In the genomic region with DNA sequence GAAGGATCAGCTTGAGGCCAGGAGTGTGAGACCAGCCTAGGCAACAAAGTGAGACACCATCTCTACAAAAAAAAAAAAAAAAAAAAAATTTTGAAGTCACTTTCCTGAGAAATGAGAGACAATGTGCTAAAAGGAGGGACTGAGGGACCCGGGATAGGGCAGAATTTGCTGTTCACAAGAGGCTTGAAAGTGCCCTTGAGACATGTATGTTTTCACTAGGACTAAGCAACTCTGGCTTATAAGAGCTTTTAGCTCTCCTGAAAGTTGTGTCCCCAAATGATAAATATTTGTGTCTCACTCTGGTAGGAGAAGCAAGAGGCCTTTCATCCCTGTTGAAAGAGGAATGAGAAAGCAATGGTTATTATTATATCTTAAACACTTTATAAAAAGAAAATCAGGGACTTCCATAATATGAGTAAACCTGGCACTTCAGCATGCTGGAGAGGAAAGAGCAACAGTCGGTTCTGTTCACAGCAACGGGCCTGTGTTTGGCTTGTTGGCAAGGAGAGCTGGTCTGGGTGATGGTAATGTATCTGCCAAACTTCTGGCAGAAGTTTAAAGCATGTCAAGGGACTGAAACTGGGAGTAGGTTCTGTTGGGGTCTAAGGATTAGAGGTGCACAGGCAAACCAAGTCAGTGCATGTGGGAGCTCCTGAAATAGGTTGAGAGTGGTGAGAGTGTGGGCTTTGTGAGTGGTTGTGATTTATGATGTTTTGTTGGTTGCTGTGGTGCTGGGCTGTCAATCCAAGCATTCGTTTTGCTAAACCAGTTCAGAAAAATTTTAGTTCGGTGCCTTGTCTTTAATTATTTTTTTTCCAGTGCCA, we compare ENCODE assay signal across 21 cellular contexts. TPM values are rescaled to one million over a fixed set of nuclear protein-coding genes. Genes with fewer than 3 reads are reported as not detected.
DNase-seq lines count a peak whose midpoint lies in the region; ATAC-seq and TF ChIP-seq lines count a peak whose summit lies in the region.
"Had no signal": no experiment of that assay in that cellular context is flagged by ENCODE, and none has a peak within 500 bp of the region (broad histone marks: within the 10 kb centered on the region; RNA-seq: fewer than 3 reads in every experiment).

No MANE protein-coding gene starts in this region.

- no peak overlapping the region for H3K4me3 Mint-ChIP-seq in WTC11
- H3K4me3 Mint-ChIP-seq: activated CD4-positive, alpha-beta memory T cell treated with anti-CD3 and anti-CD28 coated beads for 36 hours; CD4-positive, CD25-positive, alpha-beta regulatory T cell; dendritic cell treated with granulocyte-macrophage colony-stimulating factor and Interleukin-4, amounts not matched to agents 40 ng/mL and 50 ng/mL, for 4 days; neural crest cell had no signal

- no peak overlapping the region for H3K4me3 ChIP-seq in mucosa of stomach (ENCODE audit: low read length)
- H3K4me3 ChIP-seq in thoracic aorta: no peak overlapping the region
- no peak overlapping the region for H3K4me3 ChIP-seq in mammary epithelial cell (replicated peaks in 1 of 3; ENCODE audit: insufficient read depth in 1 of 3, low read depth in 2 of 3, low read length in 3 of 3)

- peaks cover 2% of the 10 kb centered on the region; the same call in 1 of the 2 replicates for H3K36me3 Mint-ChIP-seq in WTC11
- H3K36me3 Mint-ChIP-seq: activated CD4-positive, alpha-beta memory T cell treated with anti-CD3 and anti-CD28 coated beads for 36 hours; CD4-positive, CD25-positive, alpha-beta regulatory T cell had no signal

- H3K27ac ChIP-seq in thoracic aorta: no peak overlapping the region
- no peak overlapping the region for H3K27ac ChIP-seq in mammary epithelial cell (ENCODE audit: insufficient read depth, low read depth, low read length)

- H3K9ac ChIP-seq in mucosa of stomach (ENCODE audit: low read length) (peak overlapping the region; percentile 4), mammary epithelial cell (ENCODE audit: insufficient read depth, low read length) (no peak overlapping the region)

- no peaks in the 10 kb centered on the region for H4K20me1 ChIP-seq in mammary epithelial cell (ENCODE audit: insufficient read depth, low read length)

- no peaks in the 10 kb centered on the region for H3K9me3 Mint-ChIP-seq in WTC11
- H3K9me3 Mint-ChIP-seq: activated CD4-positive, alpha-beta memory T cell treated with anti-CD3 and anti-CD28 coated beads for 36 hours; dendritic cell treated with granulocyte-macrophage colony-stimulating factor and Interleukin-4, amounts not matched to agents 40 ng/mL and 50 ng/mL, for 4 days had no signal

- POLR2A ChIA-PET in WTC11 (lab: Charles Lee): no interaction called here

- DNase-seq in WTC11 (ENCODE audit: low spot score) (no peak), Right ventricle myocardium superior (no peak), thoracic aorta (ENCODE audit: low spot score) (no peak), mammary epithelial cell (no peak)
- DNase-seq: activated CD4-positive, alpha-beta memory T cell treated with anti-CD3 and anti-CD28 coated beads for 36 hours; activated gamma-delta T cell; activated T-cell treated with anti-CD3 and anti-CD28 coated beads for 4 hours; CD4-positive, CD25-positive, alpha-beta regulatory T cell; foreskin fibroblast; GF-D8; midbrain; NCI-H1417 treated with DMSO at 0.1 percent for 48 hours; NCI-H526; SHP77 treated with DMSO at 0.1 percent for 48 hours had no signal

- no peak overlapping the region for H2AFZ ChIP-seq in mammary epithelial cell (ENCODE audit: low read depth, low read length)

- H3K79me2 ChIP-seq in mammary epithelial cell (ENCODE audit: insufficient read depth, low read length): no peaks in the 10 kb centered on the region

- H3K4me1 ChIP-seq in mucosa of stomach (ENCODE audit: control insufficient read depth, insufficient read depth, low read length) (peaks cover 13% of the 10 kb centered on the region), thoracic aorta (ENCODE audit: control insufficient read depth in 1 of 2, low read depth in 2 of 2) (peaks cover 7 to 18% of the 10 kb centered on the region in 2 donors), mammary epithelial cell (ENCODE audit: insufficient read depth, low read length) (no peaks in the 10 kb centered on the region)

- BruUV-seq in mammary epithelial cell (replicated peaks; lab: Mats Ljungman, UMichigan): no TSS peak

- in situ Hi-C loops in mammary epithelial cell (cut with MboI; ENCODE audit: low sequenced_read_pairs in 2 of 2): no loop called here

- 21% methylated on average over 5 of the region's 5 CpGs for WGBS in mammary epithelial cell (ENCODE audit: low coverage, missing lambda C conversion rate)

- H3K27me3 ChIP-seq in mucosa of stomach (ENCODE audit: control insufficient read depth, insufficient read depth, low read length) (no peaks in the 10 kb centered on the region), thoracic aorta (replicated peaks; ENCODE audit: insufficient read depth) (no peaks in the 10 kb centered on the region), mammary epithelial cell (ENCODE audit: insufficient read depth, low read length) (no peaks in the 10 kb centered on the region)

- dilution Hi-C loops in mammary epithelial cell (cut with HindIII; ENCODE audit: low sequenced_read_pairs): no loop called here

- no peak overlapping the region for H3K4me2 ChIP-seq in mammary epithelial cell (ENCODE audit: insufficient read depth, low read depth, low read length)

- H3K9me3 ChIP-seq in mucosa of stomach (ENCODE audit: control insufficient read depth, low read length) (no peaks in the 10 kb centered on the region), thoracic aorta (no peaks in the 10 kb centered on the region), mammary epithelial cell (replicated peaks; ENCODE audit: insufficient read depth, low read length) (no peaks in the 10 kb centered on the region)

- TF ChIP-seq CTCF in WTC11 (IDR thresholded peaks at IDR 0.05): no peak
- TF ChIP-seq CTCF in thoracic aorta (IDR thresholded peaks at IDR 0.05): no peak
- TF ChIP-seq CTCF in mammary epithelial cell (conservative IDR thresholded peaks at IDR 0.05 in 1 of 2, IDR thresholded peaks at IDR 0.05 in 1 of 2; ENCODE audit: extremely low read depth in 1 of 2, insufficient read depth in 1 of 2, low read depth in 1 of 2, low read length in 2 of 2): no peak

- H3K27me3 Mint-ChIP-seq in WTC11 (ENCODE audit: low read depth): no peaks in the 10 kb centered on the region
- H3K27me3 Mint-ChIP-seq: CD4-positive, CD25-positive, alpha-beta regulatory T cell; progenitor cell of endocrine pancreas had no signal

- H3K4me1 Mint-ChIP-seq in WTC11: no peaks in the 10 kb centered on the region
- H3K4me1 Mint-ChIP-seq: CD4-positive, CD25-positive, alpha-beta regulatory T cell; neural crest cell had no signal

- intact Hi-C loops in Right ventricle myocardium superior (cut with DNase I) (no loop called here), mammary epithelial cell (cut with micrococcal nuclease) (no loop called here)

- ATAC-seq in WTC11 (no peak), Right ventricle myocardium superior (ENCODE audit: poor library complexity) (peak; percentile 92), thoracic aorta (ENCODE audit: insufficient number of reproducible peaks, low FRiP score, low read depth) (peak; percentile 55), GM18502 (IDR thresholded peaks at IDR 0.05; ENCODE audit: poor library complexity, unreplicated experiment) (no peak), GM19455 (IDR thresholded peaks at IDR 0.05; ENCODE audit: unreplicated experiment) (no peak)

- CTCF ChIA-PET in WTC11 (lab: Charles Lee): no interaction called here
- CTCF ChIA-PET in mammary epithelial cell (lab: Charles Lee; ENCODE audit: low non-redundant PET): interaction anchor here (0.6 to 0.7 kb wide), 2 partner anchors 16 to 452 kb away, joined by 5 read pairs; no protein-coding TSS in a partner anchor

- H3K27ac Mint-ChIP-seq in WTC11: peak overlapping the region; percentile 71; the same call in 1 of the 2 replicates
- H3K27ac Mint-ChIP-seq: activated CD4-positive, alpha-beta memory T cell treated with anti-CD3 and anti-CD28 coated beads for 36 hours; CD4-positive, CD25-positive, alpha-beta regulatory T cell; dendritic cell treated with granulocyte-macrophage colony-stimulating factor and Interleukin-4, amounts not matched to agents 40 ng/mL and 50 ng/mL, for 4 days; progenitor cell of endocrine pancreas had no signal

- H3K36me3 ChIP-seq in mucosa of stomach (ENCODE audit: control insufficient read depth, insufficient read depth, low read length): no peaks in the 10 kb centered on the region
- H3K36me3 ChIP-seq in thoracic aorta: no peaks in the 10 kb centered on the region
- H3K36me3 ChIP-seq in mammary epithelial cell (ENCODE audit: insufficient read depth, low read length): no peaks in the 10 kb centered on the region

TF ChIP-seq in WTC11, 78 proteins besides CTCF, POLR2A, EP300 and RAD21 (continues in another document):
- TF ChIP-seq, protein P1, sequence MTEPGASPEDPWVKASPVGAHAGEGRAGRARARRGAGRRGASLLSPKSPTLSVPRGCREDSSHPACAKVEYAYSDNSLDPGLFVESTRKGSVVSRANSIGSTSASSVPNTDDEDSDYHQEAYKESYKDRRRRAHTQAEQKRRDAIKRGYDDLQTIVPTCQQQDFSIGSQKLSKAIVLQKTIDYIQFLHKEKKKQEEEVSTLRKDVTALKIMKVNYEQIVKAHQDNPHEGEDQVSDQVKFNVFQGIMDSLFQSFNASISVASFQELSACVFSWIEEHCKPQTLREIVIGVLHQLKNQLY (CRISPR knock-in tag; IDR thresholded peaks at IDR 0.05): no peak
- TF ChIP-seq TEAD1 (CRISPR knock-in tag; IDR thresholded peaks at IDR 0.05) (no peak), GTF2I (CRISPR knock-in tag; conservative IDR thresholded peaks at IDR 0.05) (no peak), ZNF416 (CRISPR knock-in tag; IDR thresholded peaks at IDR 0.05) (no peak), CBFB (CRISPR knock-in tag; IDR thresholded peaks at IDR 0.05; ENCODE audit: low read depth) (no peak), ZNF121 (CRISPR knock-in tag; IDR thresholded peaks at IDR 0.05) (no peak), NFYB (CRISPR knock-in tag; conservative IDR thresholded peaks at IDR 0.05; ENCODE audit: low read depth) (no peak)
- TF ChIP-seq, protein P2, sequence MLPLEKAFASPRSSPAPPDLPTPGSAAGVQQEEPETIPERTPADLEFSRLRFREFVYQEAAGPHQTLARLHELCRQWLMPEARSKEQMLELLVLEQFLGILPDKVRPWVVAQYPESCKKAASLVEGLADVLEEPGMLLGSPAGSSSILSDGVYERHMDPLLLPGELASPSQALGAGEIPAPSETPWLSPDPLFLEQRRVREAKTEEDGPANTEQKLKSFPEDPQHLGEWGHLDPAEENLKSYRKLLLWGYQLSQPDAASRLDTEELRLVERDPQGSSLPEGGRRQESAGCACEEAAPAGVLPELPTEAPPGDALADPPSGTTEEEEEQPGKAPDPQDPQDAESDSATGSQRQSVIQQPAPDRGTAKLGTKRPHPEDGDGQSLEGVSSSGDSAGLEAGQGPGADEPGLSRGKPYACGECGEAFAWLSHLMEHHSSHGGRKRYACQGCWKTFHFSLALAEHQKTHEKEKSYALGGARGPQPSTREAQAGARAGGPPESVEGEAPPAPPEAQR (CRISPR knock-in tag; IDR thresholded peaks at IDR 0.05): no peak

RNA-seq across cellular contexts. Expression of a gene that starts 32.2 kb away (rescaled TPM):
- total RNA-seq in WTC11 (2021) (18.7 to 22.4 TPM (median 21.1 TPM) in 3 replicates), Right ventricle myocardium superior (18.7 TPM), thoracic aorta (1 to 10 TPM in 1 of 2 donors, under 1 TPM in 1; 0.81 to 2.1 TPM), mammary epithelial cell (10 to 100 TPM in 1 of 2 donors, 1 to 10 TPM in 1; 6.2 to 12.5 TPM)
- 1.3 TPM for polyA plus RNA-seq in mammary epithelial cell
- 10.1 TPM for polyA minus RNA-seq in mammary epithelial cell
- total RNA-seq: CD4-positive, CD25-positive, alpha-beta regulatory T cell; OCI-LY7 had no signal
- polyA plus RNA-seq: CD4-positive, CD25-positive, alpha-beta regulatory T cell had no signal

Comparison
In these comparisons a context has a peak if more than half of its experiments do, and no peak if none do; other contexts are left out.
1. ATAC-seq: peak in Right ventricle myocardium superior (single experiment) and thoracic aorta (single experiment); none in WTC11 (single experiment), GM18502 (single experiment) and GM19455 (single experiment).